Comparison of ENCODE assay signal across 8 cellular contexts in genomic region chr1:177256153-177256814, GRCh38.
DNase-seq lines count a peak whose midpoint lies in the region; ATAC-seq, FAIRE-seq and TF ChIP-seq lines count a peak whose summit lies in the region.

No MANE protein-coding gene starts in this region.

- no peaks in the 10 kb centered on the region for H3K27me3 Mint-ChIP-seq in Calu3 (ENCODE audit: unreplicated experiment)

- H3K36me3 Mint-ChIP-seq in Calu3 (ENCODE audit: insufficient read depth, unreplicated experiment): peaks cover 5% of the 10 kb centered on the region

- TF ChIP-seq POLR2A in upper lobe of left lung (IDR thresholded peaks at IDR 0.05): no peak

- H3K27me3 ChIP-seq in bronchial epithelial cell (ENCODE audit: control insufficient read depth, insufficient read depth, low read length) (no peaks in the 10 kb centered on the region), upper lobe of left lung (no peaks in the 10 kb centered on the region)

- BruUV-seq in Calu3 (replicated peaks; lab: Mats Ljungman, UMichigan): no TSS peak

- H3K4me3 ChIP-seq in bronchial epithelial cell (ENCODE audit: low read depth, low read length): no peak overlapping the region
- H3K4me3 ChIP-seq in upper lobe of left lung: no peak overlapping the region

- H3K36me3 ChIP-seq in bronchial epithelial cell (ENCODE audit: control insufficient read depth, insufficient read depth, low read length): no peaks in the 10 kb centered on the region
- no peaks in the 10 kb centered on the region for H3K36me3 ChIP-seq in upper lobe of left lung

- no peak overlapping the region for H3K27ac ChIP-seq in upper lobe of left lung

- H3K9me3 Mint-ChIP-seq in Calu3 (ENCODE audit: low read depth, unreplicated experiment): no peaks in the 10 kb centered on the region

- CTCF ChIA-PET in Calu3 (lab: Charles Lee): interaction anchor here (0.6 to 2.6 kb wide), 8 partner anchors 18 to 524 kb away, joined by 3 to 39 read pairs (median 4); no protein-coding TSS in a partner anchor

- ATAC-seq in GM21390 (IDR thresholded peaks at IDR 0.05; ENCODE audit: unreplicated experiment) (peak; percentile 71), upper lobe of left lung (ENCODE audit: low FRiP score in 2 of 2) (peak; percentile 75 to 81), HG02678 (IDR thresholded peaks at IDR 0.05; ENCODE audit: unreplicated experiment) (no peak), HG02642 (IDR thresholded peaks at IDR 0.05; ENCODE audit: poor library complexity, unreplicated experiment) (no peak)

- intact Hi-C loops in Calu3 (cut with micrococcal nuclease; ENCODE audit: unreplicated experiment): loop anchor here (1.0 to 10.0 kb wide), 5 partner anchors 99 to 691 kb away; no protein-coding TSS in a partner anchor

- no peak for FAIRE-seq in bronchial epithelial cell (lab: Jason Lieb, UNC)

- H3K9me3 ChIP-seq in upper lobe of left lung: no peaks in the 10 kb centered on the region

- peak overlapping the region; percentile 28 for H3K4me3 Mint-ChIP-seq in Calu3 (ENCODE audit: low read depth, unreplicated experiment)

- 33 to 36% methylated on average over 15 to 16 of the region's 16 CpGs for WGBS in upper lobe of left lung, 2 donors

- peaks cover 34% of the 10 kb centered on the region for H3K4me1 Mint-ChIP-seq in Calu3 (ENCODE audit: low read depth, unreplicated experiment)

- peaks cover 0 to 4% (median 2%) of the 10 kb centered on the region in 4 donors for H3K4me1 ChIP-seq in upper lobe of left lung

- no peak for TF ChIP-seq EP300 in upper lobe of left lung (IDR thresholded peaks at IDR 0.05)

- peak; percentile 92 for TF ChIP-seq CTCF in Calu3 (IDR thresholded peaks at IDR 0.05; ENCODE audit: unreplicated experiment)
- TF ChIP-seq CTCF in bronchial epithelial cell (IDR thresholded peaks at IDR 0.05; ENCODE audit: insufficient read depth, low read length, severe bottlenecking): peak; percentile 59
- peak in 5 of 6 experiments; percentile 42 to 71 (median 65) for TF ChIP-seq CTCF in upper lobe of left lung (IDR thresholded peaks at IDR 0.05)

- peak; percentile 92 for DNase-seq in Calu3
- DNase-seq in NCI-H446 treated with DMSO at 0.1 percent for 48 hours (lab: John Stamatoyannopoulos, UW): peak; percentile 5
- DNase-seq in bronchial epithelial cell (ENCODE audit: low read depth): peak; percentile 83
- DNase-seq in kidney tubule cell (ENCODE audit: low spot score): peak; percentile 99
- DNase-seq in upper lobe of left lung: peak; percentile 34 to 60

- H3K27ac Mint-ChIP-seq in Calu3 (ENCODE audit: unreplicated experiment): peak overlapping the region; percentile 45

Comparison
In these comparisons a context has a peak if more than half of its experiments do, and no peak if none do; other contexts are left out.
1. DNase-seq: peak in every context shown above with its lines; median percentile 99 in kidney tubule cell; 92 in Calu3; 83 in bronchial epithelial cell; 47 in upper lobe of left lung; 5 in NCI-H446 treated with DMSO at 0.1 percent for 48 hours.
2. ATAC-seq: peak in GM21390 (single experiment) and upper lobe of left lung (2 of 2); none in HG02678 (single experiment) and HG02642 (single experiment).
3. Peak in every context shown above with its lines, with median percentiles within 50 percentile points of each other: CTCF ChIP-seq.